In genomic region chr19:1676351-1677266, GRCh38 we compare ENCODE assay signal across 16 cellular contexts. TPM values are rescaled to one million over a fixed set of nuclear protein-coding genes. Genes with fewer than 3 reads are reported as not detected.
DNase-seq lines count a peak whose midpoint lies in the region; ATAC-seq and TF ChIP-seq lines count a peak whose summit lies in the region.
"Had no signal": no experiment of that assay in that cellular context is flagged by ENCODE, and none has a peak within 500 bp of the region (broad histone marks: within the 10 kb centered on the region; RNA-seq: fewer than 3 reads in every experiment).

No MANE protein-coding gene starts in this region.

- H3K36me3 ChIP-seq in SK-N-MC (ENCODE audit: insufficient read depth, low read length) (no peaks in the 10 kb centered on the region), iPS-18a (ENCODE audit: control insufficient read depth, low read depth, low read length) (no peaks in the 10 kb centered on the region)
- H3K36me3 ChIP-seq: BLaER1 had no signal

- H3K27ac ChIP-seq in SK-N-MC (no peak overlapping the region), iPS-18a (ENCODE audit: low read length) (no peak overlapping the region)
- H3K27ac ChIP-seq: 22Rv1, BLaER1 had no signal

- H3K4me3 ChIP-seq in SK-N-MC (peak overlapping the region; percentile 75), iPS-18a (ENCODE audit: low read length) (peak overlapping the region; percentile 45)
- H3K4me3 ChIP-seq: BLaER1 had no signal

- no peaks in the 10 kb centered on the region for H3K36me3 Mint-ChIP-seq in activated naive CD4-positive, alpha-beta T cell treated with anti-CD3 and anti-CD28 coated beads, Interleukin-2, amount 10 ng/mL, durations not matched to agents 7 days and 5 days
- H3K36me3 Mint-ChIP-seq in endothelial cell (ENCODE audit: low read depth, unreplicated experiment) = no peaks in the 10 kb centered on the region
- H3K36me3 Mint-ChIP-seq in naive thymus-derived CD8-positive, alpha-beta T cell = no peaks in the 10 kb centered on the region
- H3K36me3 Mint-ChIP-seq: CD8-positive, alpha-beta T cell had no signal

- peaks cover 8% of the 10 kb centered on the region for H3K4me1 Mint-ChIP-seq in activated naive CD4-positive, alpha-beta T cell treated with anti-CD3 and anti-CD28 coated beads, Interleukin-2, amount 10 ng/mL, durations not matched to agents 7 days and 5 days
- no peaks in the 10 kb centered on the region for H3K4me1 Mint-ChIP-seq in endothelial cell (ENCODE audit: unreplicated experiment)
- peaks cover 0 to 7% (median 4%) of the 10 kb centered on the region in 4 donors for H3K4me1 Mint-ChIP-seq in naive thymus-derived CD8-positive, alpha-beta T cell

- H3K9ac ChIP-seq in SK-N-MC (ENCODE audit: insufficient read length) (no peak overlapping the region), iPS-18a (ENCODE audit: low read length) (no peak overlapping the region)
- H3K9ac ChIP-seq: BLaER1, SK-N-SH had no signal

- peaks cover 83% of the 10 kb centered on the region for H3K27me3 Mint-ChIP-seq in activated naive CD4-positive, alpha-beta T cell treated with anti-CD3 and anti-CD28 coated beads, Interleukin-2, amount 10 ng/mL, durations not matched to agents 7 days and 5 days
- peaks cover 29% of the 10 kb centered on the region for H3K27me3 Mint-ChIP-seq in endothelial cell (ENCODE audit: unreplicated experiment)
- H3K27me3 Mint-ChIP-seq in naive thymus-derived CD8-positive, alpha-beta T cell = peaks cover 22 to 70% (median 45%) of the 10 kb centered on the region in 5 donors

- peak overlapping the region; percentile 55 for H3K27ac Mint-ChIP-seq in activated naive CD4-positive, alpha-beta T cell treated with anti-CD3 and anti-CD28 coated beads, Interleukin-2, amount 10 ng/mL, durations not matched to agents 7 days and 5 days
- H3K27ac Mint-ChIP-seq in endothelial cell (ENCODE audit: unreplicated experiment) = no peak overlapping the region
- H3K27ac Mint-ChIP-seq in naive thymus-derived CD8-positive, alpha-beta T cell = no peak overlapping the region
- H3K27ac Mint-ChIP-seq: CD8-positive, alpha-beta T cell had no signal

- ATAC-seq in GM19395 (IDR thresholded peaks at IDR 0.05; ENCODE audit: unreplicated experiment) = no peak
- no peak for ATAC-seq in naive thymus-derived CD8-positive, alpha-beta T cell
- ATAC-seq: CD8-positive, alpha-beta T cell had no signal

- no peak for DNase-seq in activated naive CD4-positive, alpha-beta T cell treated with anti-CD3 and anti-CD28 coated beads, Interleukin-2, amount 10 ng/mL, durations not matched to agents 7 days and 5 days
- no peak for DNase-seq in activated naive CD4-positive, alpha-beta T cell (lab: John Stamatoyannopoulos, UW)
- no peak for DNase-seq in SK-N-MC (ENCODE audit: low read depth, low spot score)
- no peak for DNase-seq in KBM-7
- no peak for DNase-seq in endothelial cell (ENCODE audit: low spot score)
- no peak for DNase-seq in naive thymus-derived CD8-positive, alpha-beta T cell
- DNase-seq: CD8-positive, alpha-beta T cell; DMS79; KG1; NCI-H2107; NCI-H2227 treated with DMSO at 0.1 percent for 48 hours had no signal

- in situ Hi-C loops in KBM-7 (cut with MboI; ENCODE audit: low pct_unique_long_range_greater_than_20kb, low sequenced_read_pairs) = no loop called here

- H3K4me1 ChIP-seq in iPS-18a (ENCODE audit: control insufficient read depth, low read depth, low read length) = no peaks in the 10 kb centered on the region

- no peaks in the 10 kb centered on the region for H3K9me3 Mint-ChIP-seq in activated naive CD4-positive, alpha-beta T cell treated with anti-CD3 and anti-CD28 coated beads, Interleukin-2, amount 10 ng/mL, durations not matched to agents 7 days and 5 days
- no peaks in the 10 kb centered on the region for H3K9me3 Mint-ChIP-seq in endothelial cell (ENCODE audit: unreplicated experiment)
- H3K9me3 Mint-ChIP-seq in naive thymus-derived CD8-positive, alpha-beta T cell = peaks cover 0 to 4% (median 0%) of the 10 kb centered on the region in 9 donors
- H3K9me3 Mint-ChIP-seq: CD8-positive, alpha-beta T cell had no signal

- H3K4me3 Mint-ChIP-seq in activated naive CD4-positive, alpha-beta T cell treated with anti-CD3 and anti-CD28 coated beads, Interleukin-2, amount 10 ng/mL, durations not matched to agents 7 days and 5 days = no peak overlapping the region
- no peak overlapping the region for H3K4me3 Mint-ChIP-seq in endothelial cell (ENCODE audit: unreplicated experiment)
- no peak overlapping the region for H3K4me3 Mint-ChIP-seq in naive thymus-derived CD8-positive, alpha-beta T cell
- H3K4me3 Mint-ChIP-seq: CD8-positive, alpha-beta T cell had no signal

- H3K27me3 ChIP-seq in iPS-18a (ENCODE audit: control insufficient read depth, insufficient read depth, low read length) = peaks cover 69% of the 10 kb centered on the region

- H3K9me3 ChIP-seq in SK-N-MC (ENCODE audit: low read depth, low read length) = no peaks in the 10 kb centered on the region
- H3K9me3 ChIP-seq in iPS-18a (ENCODE audit: control insufficient read depth, low read depth, low read length) = no peaks in the 10 kb centered on the region
- H3K9me3 ChIP-seq: BLaER1, SK-N-SH had no signal

- CTCF ChIA-PET in activated naive CD4-positive, alpha-beta T cell treated with anti-CD3 and anti-CD28 coated beads, Interleukin-2, amount 10 ng/mL, durations not matched to agents 7 days and 5 days (lab: Charles Lee) = interaction anchor here (0.7 kb wide), 1 partner anchor 205 kb away, joined by 3 read pairs; no protein-coding TSS in a partner anchor

- no peak for TF ChIP-seq CTCF in endothelial cell (IDR thresholded peaks at IDR 0.05; ENCODE audit: unreplicated experiment)

- POLR2A ChIA-PET in naive thymus-derived CD8-positive, alpha-beta T cell (lab: Charles Lee) = no interaction called here

RNA-seq across cellular contexts. Expression of gene TCF3, which starts 24.2 kb away (rescaled TPM):
- 255 TPM for total RNA-seq in endothelial cell (ENCODE audit: unreplicated experiment)
- total RNA-seq in naive thymus-derived CD8-positive, alpha-beta T cell = 100 to 1,000 TPM in 1 of 2 experiments, 10 to 100 TPM in 1; 97.4 to 102 TPM
- polyA plus RNA-seq in naive thymus-derived CD8-positive, alpha-beta T cell = 10 to 100 TPM in 2 of 3 donors, 1 to 10 TPM in 1; 7.8 to 33.0 (median 13.0) TPM
